1 cellular context compared by ENCODE assay signal in the genomic region with DNA sequence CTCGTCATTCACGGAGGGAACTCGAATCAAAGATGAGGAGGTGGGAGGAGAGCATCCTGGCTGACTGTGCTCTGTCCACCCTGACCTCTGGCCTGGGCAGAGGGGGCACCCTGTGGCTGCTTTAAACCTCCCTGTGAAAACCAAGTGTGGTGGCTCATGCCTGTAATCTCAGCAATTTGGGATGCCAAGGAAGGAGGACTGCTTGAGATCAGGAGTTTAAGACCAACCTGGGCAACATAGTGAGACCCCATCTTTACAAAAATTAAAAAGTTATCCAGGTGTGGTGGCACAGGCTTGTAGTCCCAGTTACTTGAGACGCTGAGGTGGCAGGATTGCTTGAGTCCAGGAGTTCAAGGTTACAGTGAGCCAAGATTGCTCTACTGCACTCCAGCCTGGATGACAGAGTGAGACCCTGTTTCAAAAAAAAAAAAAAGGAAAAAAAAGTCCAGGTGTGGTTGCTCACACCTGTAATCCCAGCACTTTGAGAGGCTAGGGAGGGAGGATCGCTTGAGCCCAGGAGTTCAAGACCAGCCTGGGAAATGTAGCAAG.
TF ChIP-seq lines count a peak whose summit lies in the region.

No MANE protein-coding gene starts in this region.

TF ChIP-seq in H1, 55 proteins besides CTCF, POLR2A, EP300 and RAD21:
- TF ChIP-seq TAF1 (IDR thresholded peaks at IDR 0.05; ENCODE audit: low read depth, low read length) (no peak), SP4 (IDR thresholded peaks at IDR 0.05; ENCODE audit: low read length) (no peak), SP2 (IDR thresholded peaks at IDR 0.05; ENCODE audit: low read length) (no peak), CBX8 (IDR thresholded peaks at IDR 0.05; ENCODE audit: borderline replicate concordance, low read depth, low read length) (no peak), MAFK (IDR thresholded peaks at IDR 0.05; ENCODE audit: low read depth, low read length) (no peak), RXRA (IDR thresholded peaks at IDR 0.05; ENCODE audit: insufficient read depth, low read depth, low read length) (no peak), POLR2AphosphoS5 (IDR thresholded peaks at IDR 0.05; ENCODE audit: low read depth, low read length) (no peak), YY1 (IDR thresholded peaks at IDR 0.05; ENCODE audit: low read depth, low read length) (no peak), CREB1 (IDR thresholded peaks at IDR 0.05) (no peak), BCL11A (IDR thresholded peaks at IDR 0.05; ENCODE audit: low read depth in 2 of 2, low read length in 2 of 2) (no peak), JUND (IDR thresholded peaks at IDR 0.05; ENCODE audit: low read length) (no peak)
